Comparison of ENCODE assay signal across 1 cellular context in the genomic region with DNA sequence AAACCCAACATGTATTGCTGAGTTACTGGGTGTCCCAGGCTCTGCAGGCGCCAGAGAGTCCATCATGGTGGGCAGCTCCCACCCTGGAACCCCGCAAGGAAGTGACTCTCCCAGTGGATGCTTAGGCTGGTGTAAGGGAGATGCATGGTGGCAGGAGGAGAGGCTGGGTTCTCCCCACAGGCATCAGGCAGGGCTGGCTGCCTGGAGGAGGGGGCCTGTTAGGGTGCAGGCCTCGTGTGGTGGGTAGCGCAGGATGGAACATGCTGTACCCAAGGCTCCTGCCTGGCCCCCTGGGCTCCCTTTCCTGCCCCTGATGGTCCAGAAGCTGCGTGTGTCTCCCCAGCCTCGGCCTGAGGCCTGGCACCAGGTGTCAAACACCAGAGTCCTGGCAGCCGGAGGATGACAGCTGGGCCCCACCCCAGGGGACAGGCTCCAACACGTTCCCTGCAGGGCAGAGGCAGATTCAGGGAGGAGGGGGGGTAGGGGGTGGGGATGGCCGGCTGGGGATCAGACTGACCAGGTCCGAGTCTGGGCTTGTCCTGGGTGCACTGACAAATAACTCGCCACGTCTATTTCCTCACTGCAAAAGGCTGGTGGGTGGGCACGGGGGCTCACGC.
TF ChIP-seq lines count a peak whose summit lies in the region.

No MANE protein-coding gene starts in this region.

TF ChIP-seq in SK-N-SH treated with all-trans-retinoic acid at 6 μM for 48 hours, 23 proteins besides CTCF, POLR2A, EP300 and RAD21 (continued from another document):
- TF ChIP-seq, protein P1, sequence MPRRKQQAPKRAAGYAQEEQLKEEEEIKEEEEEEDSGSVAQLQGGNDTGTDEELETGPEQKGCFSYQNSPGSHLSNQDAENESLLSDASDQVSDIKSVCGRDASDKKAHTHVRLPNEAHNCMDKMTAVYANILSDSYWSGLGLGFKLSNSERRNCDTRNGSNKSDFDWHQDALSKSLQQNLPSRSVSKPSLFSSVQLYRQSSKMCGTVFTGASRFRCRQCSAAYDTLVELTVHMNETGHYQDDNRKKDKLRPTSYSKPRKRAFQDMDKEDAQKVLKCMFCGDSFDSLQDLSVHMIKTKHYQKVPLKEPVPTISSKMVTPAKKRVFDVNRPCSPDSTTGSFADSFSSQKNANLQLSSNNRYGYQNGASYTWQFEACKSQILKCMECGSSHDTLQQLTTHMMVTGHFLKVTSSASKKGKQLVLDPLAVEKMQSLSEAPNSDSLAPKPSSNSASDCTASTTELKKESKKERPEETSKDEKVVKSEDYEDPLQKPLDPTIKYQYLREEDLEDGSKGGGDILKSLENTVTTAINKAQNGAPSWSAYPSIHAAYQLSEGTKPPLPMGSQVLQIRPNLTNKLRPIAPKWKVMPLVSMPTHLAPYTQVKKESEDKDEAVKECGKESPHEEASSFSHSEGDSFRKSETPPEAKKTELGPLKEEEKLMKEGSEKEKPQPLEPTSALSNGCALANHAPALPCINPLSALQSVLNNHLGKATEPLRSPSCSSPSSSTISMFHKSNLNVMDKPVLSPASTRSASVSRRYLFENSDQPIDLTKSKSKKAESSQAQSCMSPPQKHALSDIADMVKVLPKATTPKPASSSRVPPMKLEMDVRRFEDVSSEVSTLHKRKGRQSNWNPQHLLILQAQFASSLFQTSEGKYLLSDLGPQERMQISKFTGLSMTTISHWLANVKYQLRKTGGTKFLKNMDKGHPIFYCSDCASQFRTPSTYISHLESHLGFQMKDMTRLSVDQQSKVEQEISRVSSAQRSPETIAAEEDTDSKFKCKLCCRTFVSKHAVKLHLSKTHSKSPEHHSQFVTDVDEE (CRISPR knock-in tag; IDR thresholded peaks at IDR 0.05) = no peak
- TF ChIP-seq CSDC2 (CRISPR knock-in tag; IDR thresholded peaks at IDR 0.05) = no peak
TF ChIP-seq in SK-N-SH treated with all-trans-retinoic acid at 6 μM for 48 hours: peak in this region for 0.
